ENCODE assay signal across 9 cellular contexts in the genomic region with DNA sequence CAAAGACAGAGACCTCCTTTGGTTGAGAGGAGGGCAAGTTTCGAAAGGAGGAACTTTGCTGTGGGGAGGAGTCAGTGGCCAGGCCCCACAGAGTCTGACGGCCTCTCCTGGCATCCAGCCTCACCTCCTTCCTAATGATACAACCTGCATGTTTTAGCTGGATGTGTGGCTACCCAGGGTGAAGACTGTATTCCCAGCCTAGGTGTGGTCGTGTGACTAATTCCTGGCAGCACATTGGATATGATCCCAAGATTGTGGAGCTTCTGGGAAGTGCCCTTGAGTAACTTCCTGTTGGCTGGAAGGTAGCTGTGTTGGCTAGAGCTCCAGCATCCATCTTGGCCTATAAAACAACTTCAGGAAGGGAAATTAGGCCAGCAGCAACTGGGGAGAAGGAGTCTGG. TPM values are rescaled to one million over a fixed set of nuclear protein-coding genes. Genes with fewer than 3 reads are reported as not detected.
DNase-seq lines count a peak whose midpoint lies in the region; ATAC-seq and TF ChIP-seq lines count a peak whose summit lies in the region.
"Had no signal": no experiment of that assay in that cellular context is flagged by ENCODE, and none has a peak within 500 bp of the region (broad histone marks: within the 10 kb centered on the region; RNA-seq: fewer than 3 reads in every experiment).

No MANE protein-coding gene starts in this region.

- intact Hi-C loops in cardiac septum (cut with DNase I) (no loop called here), gastrocnemius medialis (cut with DNase I; ENCODE audit: low total_unique reads) (no loop called here)

- no peak for TF ChIP-seq POLR2A in gastrocnemius medialis (IDR thresholded peaks at IDR 0.05)

- H3K4me3 Mint-ChIP-seq in glutamatergic neuron (ENCODE audit: unreplicated experiment): no peak overlapping the region

- ATAC-seq in gastrocnemius medialis (peak; percentile 75 to 78), HG02973 (IDR thresholded peaks at IDR 0.05; ENCODE audit: unreplicated experiment) (no peak), HG02623 (IDR thresholded peaks at IDR 0.05; ENCODE audit: unreplicated experiment) (no peak)

- H3K27me3 Mint-ChIP-seq in glutamatergic neuron (ENCODE audit: unreplicated experiment): peaks cover 10% of the 10 kb centered on the region

- no peaks in the 10 kb centered on the region for H3K9me3 ChIP-seq in gastrocnemius medialis

- no peaks in the 10 kb centered on the region for H3K4me1 Mint-ChIP-seq in glutamatergic neuron (ENCODE audit: low read depth, unreplicated experiment)

- TF ChIP-seq CTCF in HFF-Myc (IDR thresholded peaks at IDR 0.05; ENCODE audit: low read depth, low read length, missing control alignments): no peak
- no peak for TF ChIP-seq CTCF in gastrocnemius medialis (IDR thresholded peaks at IDR 0.05 in 4 of 5, conservative IDR thresholded peaks at IDR 0.05 in 1 of 5)
- TF ChIP-seq CTCF in glutamatergic neuron (IDR thresholded peaks at IDR 0.05; ENCODE audit: partially characterized antibody, unreplicated experiment): no peak

- no peak overlapping the region for H3K27ac Mint-ChIP-seq in glutamatergic neuron (ENCODE audit: unreplicated experiment)

- H3K4me1 ChIP-seq in gastrocnemius medialis: no peaks in the 10 kb centered on the region

- no peaks in the 10 kb centered on the region for H3K27me3 ChIP-seq in gastrocnemius medialis

- in situ Hi-C loops in gastrocnemius medialis (cut with MboI; ENCODE audit: low sequenced_read_pairs in 4 of 4): no loop called here

- peaks cover 17% of the 10 kb centered on the region for H3K9me3 Mint-ChIP-seq in glutamatergic neuron (ENCODE audit: unreplicated experiment)

- H3K36me3 ChIP-seq in gastrocnemius medialis: no peaks in the 10 kb centered on the region

- H3K4me3 ChIP-seq in HFF-Myc (replicated peaks; ENCODE audit: low read depth, low read length): no peak overlapping the region
- no peak overlapping the region for H3K4me3 ChIP-seq in gastrocnemius medialis

- DNase-seq in HFF-Myc (ENCODE audit: extremely low read depth, low read depth): peak; percentile 36
- DNase-seq in SW480 (ENCODE audit: low spot score): peak; percentile 51
- DNase-seq in cardiac septum (ENCODE audit: low spot score): peak; percentile 77
- no peak for DNase-seq in gastrocnemius medialis
- DNase-seq in glutamatergic neuron: no peak
- no peak for DNase-seq in NCI-H446 (lab: John Stamatoyannopoulos, UW)
- DNase-seq: effector CD8-positive, alpha-beta T cell had no signal

- no peak overlapping the region for H3K27ac ChIP-seq in gastrocnemius medialis

- H3K36me3 Mint-ChIP-seq in glutamatergic neuron (ENCODE audit: unreplicated experiment): no peaks in the 10 kb centered on the region

RNA-seq across cellular contexts. Expression of a gene that starts 19.0 kb away (rescaled TPM):
- 14.7 TPM for total RNA-seq in cardiac septum
- 1 to 10 TPM; 1.4 to 9.2 (median 4.2) TPM for total RNA-seq in gastrocnemius medialis
- total RNA-seq in glutamatergic neuron (ENCODE audit: unreplicated experiment): 113 TPM

Comparison
In these comparisons a context has a peak if more than half of its experiments do, and no peak if none do; other contexts are left out.
1. DNase-seq: peak in HFF-Myc (single experiment), SW480 (single experiment) and cardiac septum (single experiment); none in gastrocnemius medialis (0 of 2), glutamatergic neuron (single experiment) and NCI-H446 (0 of 2).
2. ATAC-seq: peak in gastrocnemius medialis (2 of 2); none in HG02973 (single experiment) and HG02623 (single experiment).